In the genomic region with DNA sequence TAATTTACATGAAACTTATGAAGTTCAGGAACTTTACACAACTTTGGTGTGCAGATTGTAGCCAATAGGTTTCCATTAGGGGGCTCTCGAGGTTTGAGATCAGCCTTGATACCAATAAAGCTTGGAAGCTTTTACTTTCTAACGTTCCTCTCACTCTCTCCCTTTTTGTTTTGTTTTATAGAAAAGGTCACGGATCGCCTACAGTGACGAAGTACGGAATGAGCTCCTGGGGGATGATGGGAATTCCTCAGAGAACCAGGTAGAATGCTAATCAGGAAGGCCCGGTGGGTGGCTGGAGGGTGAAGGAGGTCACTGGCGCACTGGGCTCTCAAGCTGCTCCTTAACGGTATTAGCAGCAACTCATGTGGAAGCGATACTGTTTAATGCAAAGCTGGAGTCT, we compare ENCODE assay signal across 1 cellular context.
TF ChIP-seq lines count a peak whose summit lies in the region.

No MANE protein-coding gene starts in this region.

TF ChIP-seq in HEK293, 187 proteins besides CTCF, POLR2A, EP300 and RAD21 (continued from another document):
- TF ChIP-seq ZNF19 (tag by site-specific recombination; IDR thresholded peaks at IDR 0.05; ENCODE audit: low read depth) (no peak), ZNF266 (tag by site-specific recombination; IDR thresholded peaks at IDR 0.05; ENCODE audit: low read depth) (no peak), ZNF514 (tag by site-specific recombination; IDR thresholded peaks at IDR 0.05) (no peak), ZNF624 (tag by site-specific recombination; IDR thresholded peaks at IDR 0.05) (no peak), KLF1 (tag by site-specific recombination; IDR thresholded peaks at IDR 0.05) (no peak)
- TF ChIP-seq, protein P1, sequence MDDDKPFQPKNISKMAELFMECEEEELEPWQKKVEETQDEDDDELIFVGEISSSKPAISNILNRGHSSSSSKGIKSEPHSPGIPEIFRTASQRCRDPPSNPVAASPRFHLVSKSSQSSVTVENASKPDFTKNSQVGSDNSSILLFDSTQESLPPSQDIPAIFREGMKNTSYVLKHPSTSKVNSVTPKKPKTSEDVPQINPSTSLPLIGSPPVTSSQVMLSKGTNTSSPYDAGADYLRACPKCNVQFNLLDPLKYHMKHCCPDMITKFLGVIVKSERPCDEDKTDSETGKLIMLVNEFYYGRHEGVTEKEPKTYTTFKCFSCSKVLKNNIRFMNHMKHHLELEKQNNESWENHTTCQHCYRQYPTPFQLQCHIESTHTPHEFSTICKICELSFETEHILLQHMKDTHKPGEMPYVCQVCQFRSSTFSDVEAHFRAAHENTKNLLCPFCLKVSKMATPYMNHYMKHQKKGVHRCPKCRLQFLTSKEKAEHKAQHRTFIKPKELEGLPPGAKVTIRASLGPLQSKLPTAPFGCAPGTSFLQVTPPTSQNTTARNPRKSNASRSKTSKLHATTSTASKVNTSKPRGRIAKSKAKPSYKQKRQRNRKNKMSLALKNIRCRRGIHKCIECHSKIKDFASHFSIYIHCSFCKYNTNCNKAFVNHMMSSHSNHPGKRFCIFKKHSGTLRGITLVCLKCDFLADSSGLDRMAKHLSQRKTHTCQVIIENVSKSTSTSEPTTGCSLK (tag by site-specific recombination; IDR thresholded peaks at IDR 0.05) = no peak
